Comparison of ENCODE assay signal across 22 cellular contexts in genomic region chr15:94028809-94029208, GRCh38.
A peak's percentile ranks its signal among the peaks of the same experiment; 100 is the strongest.
DNase-seq lines count a peak whose midpoint lies in the region; ATAC-seq and TF ChIP-seq lines count a peak whose summit lies in the region.
"Had no signal": no experiment of that assay in that cellular context is flagged by ENCODE, and none has a peak within 500 bp of the region (broad histone marks: within the 10 kb centered on the region; RNA-seq: fewer than 3 reads in every experiment).

No MANE protein-coding gene starts in this region.

- no peaks in the 10 kb centered on the region for H3K27me3 ChIP-seq in BJ (ENCODE audit: control insufficient read depth, insufficient read depth, low read length)
- H3K27me3 ChIP-seq in endodermal cell (ENCODE audit: control insufficient read depth, insufficient read depth, low read length, poor library complexity, severe bottlenecking): no peaks in the 10 kb centered on the region
- no peaks in the 10 kb centered on the region for H3K27me3 ChIP-seq in muscle layer of duodenum (ENCODE audit: low read depth, low read length)

- POLR2A ChIA-PET in BJ (lab: Charles Lee): interaction anchor here (0.6 kb wide), 1 partner anchor 132 kb away, joined by 4 read pairs; no protein-coding TSS in a partner anchor
- POLR2A ChIA-PET in T-cell (lab: Charles Lee): no interaction called here

- H3K4me1 Mint-ChIP-seq in HFFc6 (ENCODE audit: low read depth) (peaks cover 65% of the 10 kb centered on the region), endodermal cell (no peaks in the 10 kb centered on the region), T-cell (no peaks in the 10 kb centered on the region)
- H3K4me1 Mint-ChIP-seq in stimulated activated naive CD8-positive, alpha-beta T cell treated with anti-CD3 and anti-CD28 coated beads, Interleukin-15, amount 100 ng/mL, for 72 hours: no peaks in the 10 kb centered on the region
- H3K4me1 Mint-ChIP-seq: IgD-negative memory B cell had no signal

- TF ChIP-seq CTCF in BJ (IDR thresholded peaks at IDR 0.05; ENCODE audit: insufficient read depth, low read depth, low read length) (0 out of 2 replicates have a peak, but pooled peaks have one; percentile 6), HFFc6 (IDR thresholded peaks at IDR 0.05) (peak; percentile 43), endodermal cell (conservative IDR thresholded peaks at IDR 0.05) (peak; percentile 57)

- H3K27me3 Mint-ChIP-seq in HFFc6 (ENCODE audit: insufficient read depth): no peaks in the 10 kb centered on the region
- H3K27me3 Mint-ChIP-seq in endodermal cell (ENCODE audit: insufficient read depth): no peaks in the 10 kb centered on the region
- peaks cover 21 to 22% of the 10 kb centered on the region in 2 donors for H3K27me3 Mint-ChIP-seq in T-cell
- H3K27me3 Mint-ChIP-seq in stimulated activated naive CD8-positive, alpha-beta T cell treated with anti-CD3 and anti-CD28 coated beads, Interleukin-15, amount 100 ng/mL, for 72 hours: peaks cover 18% of the 10 kb centered on the region
- H3K27me3 Mint-ChIP-seq: IgD-negative memory B cell had no signal

- H3K36me3 Mint-ChIP-seq in HFFc6 (ENCODE audit: low read depth) (no peaks in the 10 kb centered on the region), endodermal cell (ENCODE audit: low read depth) (no peaks in the 10 kb centered on the region), T-cell (no peaks in the 10 kb centered on the region)

- no peak for DNase-seq in BJ (ENCODE audit: low read depth)
- no peak for DNase-seq in HFFc6
- peak; percentile 46 for DNase-seq in endodermal cell
- DNase-seq in left lobe of liver (ENCODE audit: low spot score): no peak
- DNase-seq in T-cell: no peak
- DNase-seq in stimulated activated naive CD8-positive, alpha-beta T cell treated with anti-CD3 and anti-CD28 coated beads, Interleukin-15, amount 100 ng/mL, for 72 hours: no peak
- DNase-seq: 8988T, DMS53, GF-D8, NCI-H1105, NCI-H146, NCI-H2029, NCI-H2227 treated with DMSO at 0.1 percent for 48 hours, NCI-H510A, RPMI8226, SHP77 had no signal

- H3K27ac ChIP-seq in endodermal cell (ENCODE audit: low read depth, low read length): no peak overlapping the region
- H3K27ac ChIP-seq in muscle layer of duodenum (ENCODE audit: low read length): peak overlapping the region; percentile 5
- H3K27ac ChIP-seq: C4-2B, PC-9 had no signal

- CTCF ChIA-PET in BJ (lab: Yijun Ruan, JAX): no interaction called here
- CTCF ChIA-PET in T-cell (lab: Charles Lee): no interaction called here

- H3K4me3 ChIP-seq in BJ (ENCODE audit: low read depth, low read length): no peak overlapping the region
- no peak overlapping the region for H3K4me3 ChIP-seq in endodermal cell (ENCODE audit: low read length)
- H3K4me3 ChIP-seq in muscle layer of duodenum (ENCODE audit: low read depth in 1 of 2, low read length in 2 of 2): no peak overlapping the region
- H3K4me3 ChIP-seq: HAP-1, PC-9 had no signal

- H3K9me3 Mint-ChIP-seq in HFFc6: no peaks in the 10 kb centered on the region
- H3K9me3 Mint-ChIP-seq in endodermal cell: no peaks in the 10 kb centered on the region
- H3K9me3 Mint-ChIP-seq in T-cell: no peaks in the 10 kb centered on the region
- H3K9me3 Mint-ChIP-seq in stimulated activated naive CD8-positive, alpha-beta T cell treated with anti-CD3 and anti-CD28 coated beads, Interleukin-15, amount 100 ng/mL, for 72 hours: no peaks in the 10 kb centered on the region
- H3K9me3 Mint-ChIP-seq: IgD-negative memory B cell had no signal

- WGBS in endodermal cell (ENCODE audit: insufficient coverage in 1 of 2, insufficient read length in 1 of 2), 2 experiments: 94 to 96% methylated on average over 6 of the region's 6 CpGs

- H3K4me1 ChIP-seq in endodermal cell (ENCODE audit: control insufficient read depth, insufficient read depth, low read length) (no peaks in the 10 kb centered on the region), muscle layer of duodenum (ENCODE audit: control insufficient read depth in 1 of 2, insufficient read depth in 2 of 2, low read length in 2 of 2) (peaks cover 9 to 38% of the 10 kb centered on the region in 2 donors)
- H3K4me1 ChIP-seq: HAP-1 had no signal

- no peak overlapping the region for H3K27ac Mint-ChIP-seq in HFFc6
- no peak overlapping the region for H3K27ac Mint-ChIP-seq in endodermal cell
- no peak overlapping the region for H3K27ac Mint-ChIP-seq in T-cell
- H3K27ac Mint-ChIP-seq in stimulated activated naive CD8-positive, alpha-beta T cell treated with anti-CD3 and anti-CD28 coated beads, Interleukin-15, amount 100 ng/mL, for 72 hours: no peak overlapping the region
- H3K27ac Mint-ChIP-seq: IgD-negative memory B cell had no signal

- H3K9ac ChIP-seq in endodermal cell (ENCODE audit: extremely low read depth, low read length, poor library complexity, severe bottlenecking): no peak overlapping the region

- no peaks in the 10 kb centered on the region for H3K9me3 ChIP-seq in endodermal cell (ENCODE audit: control insufficient read depth, low read length)
- no peaks in the 10 kb centered on the region for H3K9me3 ChIP-seq in muscle layer of duodenum (ENCODE audit: control insufficient read depth in 1 of 2, low read length in 2 of 2)
- H3K9me3 ChIP-seq: HAP-1 had no signal

- H3K4me3 Mint-ChIP-seq in HFFc6: no peak overlapping the region
- H3K4me3 Mint-ChIP-seq in endodermal cell: no peak overlapping the region
- no peak overlapping the region for H3K4me3 Mint-ChIP-seq in T-cell
- H3K4me3 Mint-ChIP-seq in stimulated activated naive CD8-positive, alpha-beta T cell treated with anti-CD3 and anti-CD28 coated beads, Interleukin-15, amount 100 ng/mL, for 72 hours: no peak overlapping the region
- H3K4me3 Mint-ChIP-seq: IgD-negative memory B cell had no signal

- H3K36me3 ChIP-seq in BJ (ENCODE audit: control insufficient read depth, insufficient read depth, low read length): no peaks in the 10 kb centered on the region
- H3K36me3 ChIP-seq in endodermal cell (ENCODE audit: control insufficient read depth, insufficient read depth, low read length): no peaks in the 10 kb centered on the region
- no peaks in the 10 kb centered on the region for H3K36me3 ChIP-seq in muscle layer of duodenum (ENCODE audit: control insufficient read depth in 1 of 2, insufficient read depth in 2 of 2, low read length in 2 of 2)
- H3K36me3 ChIP-seq: HAP-1 had no signal

- no peak for ATAC-seq in left lobe of liver
- no peak for ATAC-seq in T-cell (replicated peaks in 1 of 4)
- no peak for ATAC-seq in stimulated activated naive CD8-positive, alpha-beta T cell treated with anti-CD3 and anti-CD28 coated beads, Interleukin-15, amount 100 ng/mL, for 72 hours
- no peak for ATAC-seq in GM18511 (IDR thresholded peaks at IDR 0.05; ENCODE audit: unreplicated experiment)

Comparison
In these comparisons a context has a peak if more than half of its experiments do, and no peak if none do; other contexts are left out.
1. CTCF ChIP-seq: peak in every context shown above with its lines; median percentile 57 in endodermal cell; 43 in HFFc6; 6 in BJ.